Comparison of ENCODE assay signal across 2 cellular contexts in the genomic region with DNA sequence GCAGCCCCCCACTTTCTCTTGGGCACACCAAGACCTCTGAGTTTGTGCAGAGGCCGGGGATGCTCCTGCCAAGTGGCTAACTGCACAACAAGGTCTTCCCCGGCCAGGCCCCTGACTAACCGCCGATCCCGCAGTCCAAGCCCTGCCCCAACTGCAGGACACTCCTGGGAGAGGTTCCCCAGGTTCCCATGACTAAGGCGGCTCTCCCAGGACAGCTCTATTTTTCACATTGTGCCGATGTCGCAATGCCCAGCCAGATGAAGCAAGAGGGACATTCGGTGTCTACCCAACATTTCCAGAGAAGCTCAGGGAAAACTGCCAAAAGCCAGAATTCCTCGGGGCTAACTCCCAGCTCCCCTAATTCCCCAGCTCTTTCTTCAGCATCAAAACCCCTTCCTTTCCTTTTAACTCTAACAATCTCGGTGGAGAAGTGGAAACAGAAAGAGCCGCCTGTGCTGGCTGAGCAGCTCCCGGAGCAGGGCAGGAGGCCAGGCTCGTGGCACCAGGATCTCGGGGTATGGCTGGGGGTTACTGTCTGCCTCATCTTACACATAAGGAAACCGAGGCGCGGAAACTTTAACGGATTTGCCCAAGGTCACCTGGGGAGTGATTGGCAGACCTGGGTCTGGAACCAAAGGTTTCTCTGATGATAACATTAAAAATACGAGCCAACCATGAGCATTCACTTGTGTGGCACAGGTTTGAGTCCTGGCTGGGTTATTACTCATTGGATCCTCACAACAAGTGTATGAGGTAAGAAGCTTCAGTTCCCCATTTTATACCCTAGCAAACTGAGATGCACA.
TF ChIP-seq lines count a peak whose summit lies in the region.

No MANE protein-coding gene starts in this region.

TF ChIP-seq in IMR-90, 13 proteins besides CTCF, POLR2A, EP300 and RAD21:
- TF ChIP-seq CEBPB (IDR thresholded peaks at IDR 0.05; ENCODE audit: low read depth, low read length), result peak; percentile 58
- TF ChIP-seq RFX5 (IDR thresholded peaks at IDR 0.05; ENCODE audit: low read depth, low read length), result no peak
- TF ChIP-seq, protein P1, sequence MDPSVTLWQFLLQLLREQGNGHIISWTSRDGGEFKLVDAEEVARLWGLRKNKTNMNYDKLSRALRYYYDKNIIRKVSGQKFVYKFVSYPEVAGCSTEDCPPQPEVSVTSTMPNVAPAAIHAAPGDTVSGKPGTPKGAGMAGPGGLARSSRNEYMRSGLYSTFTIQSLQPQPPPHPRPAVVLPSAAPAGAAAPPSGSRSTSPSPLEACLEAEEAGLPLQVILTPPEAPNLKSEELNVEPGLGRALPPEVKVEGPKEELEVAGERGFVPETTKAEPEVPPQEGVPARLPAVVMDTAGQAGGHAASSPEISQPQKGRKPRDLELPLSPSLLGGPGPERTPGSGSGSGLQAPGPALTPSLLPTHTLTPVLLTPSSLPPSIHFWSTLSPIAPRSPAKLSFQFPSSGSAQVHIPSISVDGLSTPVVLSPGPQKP (IDR thresholded peaks at IDR 0.05; ENCODE audit: borderline replicate concordance, low read depth, low read length), result no peak
- TF ChIP-seq MAFK (IDR thresholded peaks at IDR 0.05; ENCODE audit: low read depth, low read length), result no peak
- no peak for TF ChIP-seq SMC3 (IDR thresholded peaks at IDR 0.05; ENCODE audit: low read depth, low read length)

TF ChIP-seq in HepG2, 621 proteins besides CTCF, POLR2A, EP300 and RAD21:
- TF ChIP-seq, protein P2, sequence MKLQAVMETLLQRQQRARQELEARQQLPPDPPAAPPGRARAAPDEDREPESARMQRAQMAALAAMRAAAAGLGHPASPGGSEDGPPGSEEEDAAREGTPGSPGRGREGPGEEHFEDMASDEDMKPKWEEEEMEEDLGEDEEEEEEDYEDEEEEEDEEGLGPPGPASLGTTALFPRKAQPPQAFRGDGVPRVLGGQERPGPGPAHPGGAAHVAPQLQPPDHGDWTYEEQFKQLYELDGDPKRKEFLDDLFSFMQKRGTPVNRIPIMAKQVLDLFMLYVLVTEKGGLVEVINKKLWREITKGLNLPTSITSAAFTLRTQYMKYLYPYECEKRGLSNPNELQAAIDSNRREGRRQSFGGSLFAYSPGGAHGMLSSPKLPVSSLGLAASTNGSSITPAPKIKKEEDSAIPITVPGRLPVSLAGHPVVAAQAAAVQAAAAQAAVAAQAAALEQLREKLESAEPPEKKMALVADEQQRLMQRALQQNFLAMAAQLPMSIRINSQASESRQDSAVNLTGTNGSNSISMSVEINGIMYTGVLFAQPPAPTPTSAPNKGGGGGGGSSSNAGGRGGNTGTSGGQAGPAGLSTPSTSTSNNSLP (IDR thresholded peaks at IDR 0.05; ENCODE audit: low read depth, low read length), result no peak
- TF ChIP-seq HDAC6 (IDR thresholded peaks at IDR 0.05; ENCODE audit: low read depth, low read length), result no peak
- TF ChIP-seq FOXK1 (CRISPR knock-in tag; IDR thresholded peaks at IDR 0.05; ENCODE audit: borderline replicate concordance, low read depth), result no peak
- TF ChIP-seq PRMT3 (CRISPR knock-in tag; IDR thresholded peaks at IDR 0.05; ENCODE audit: borderline replicate concordance, low read depth), result no peak
- no peak for TF ChIP-seq ZNF549 (CRISPR knock-in tag; IDR thresholded peaks at IDR 0.05)
- TF ChIP-seq, protein P3, sequence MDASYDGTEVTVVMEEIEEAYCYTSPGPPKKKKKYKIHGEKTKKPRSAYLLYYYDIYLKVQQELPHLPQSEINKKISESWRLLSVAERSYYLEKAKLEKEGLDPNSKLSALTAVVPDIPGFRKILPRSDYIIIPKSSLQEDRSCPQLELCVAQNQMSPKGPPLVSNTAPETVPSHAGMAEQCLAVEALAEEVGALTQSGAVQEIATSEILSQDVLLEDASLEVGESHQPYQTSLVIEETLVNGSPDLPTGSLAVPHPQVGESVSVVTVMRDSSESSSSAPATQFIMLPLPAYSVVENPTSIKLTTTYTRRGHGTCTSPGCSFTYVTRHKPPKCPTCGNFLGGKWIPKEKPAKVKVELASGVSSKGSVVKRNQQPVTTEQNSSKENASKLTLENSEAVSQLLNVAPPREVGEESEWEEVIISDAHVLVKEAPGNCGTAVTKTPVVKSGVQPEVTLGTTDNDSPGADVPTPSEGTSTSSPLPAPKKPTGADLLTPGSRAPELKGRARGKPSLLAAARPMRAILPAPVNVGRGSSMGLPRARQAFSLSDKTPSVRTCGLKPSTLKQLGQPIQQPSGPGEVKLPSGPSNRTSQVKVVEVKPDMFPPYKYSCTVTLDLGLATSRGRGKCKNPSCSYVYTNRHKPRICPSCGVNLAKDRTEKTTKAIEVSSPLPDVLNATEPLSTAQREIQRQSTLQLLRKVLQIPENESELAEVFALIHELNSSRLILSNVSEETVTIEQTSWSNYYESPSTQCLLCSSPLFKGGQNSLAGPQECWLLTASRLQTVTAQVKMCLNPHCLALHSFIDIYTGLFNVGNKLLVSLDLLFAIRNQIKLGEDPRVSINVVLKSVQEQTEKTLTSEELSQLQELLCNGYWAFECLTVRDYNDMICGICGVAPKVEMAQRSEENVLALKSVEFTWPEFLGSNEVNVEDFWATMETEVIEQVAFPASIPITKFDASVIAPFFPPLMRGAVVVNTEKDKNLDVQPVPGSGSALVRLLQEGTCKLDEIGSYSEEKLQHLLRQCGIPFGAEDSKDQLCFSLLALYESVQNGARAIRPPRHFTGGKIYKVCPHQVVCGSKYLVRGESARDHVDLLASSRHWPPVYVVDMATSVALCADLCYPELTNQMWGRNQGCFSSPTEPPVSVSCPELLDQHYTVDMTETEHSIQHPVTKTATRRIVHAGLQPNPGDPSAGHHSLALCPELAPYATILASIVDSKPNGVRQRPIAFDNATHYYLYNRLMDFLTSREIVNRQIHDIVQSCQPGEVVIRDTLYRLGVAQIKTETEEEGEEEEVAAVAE (CRISPR knock-in tag; IDR thresholded peaks at IDR 0.05; ENCODE audit: borderline replicate concordance), result no peak
- TF ChIP-seq STAG1 (CRISPR knock-in tag; IDR thresholded peaks at IDR 0.05), result no peak
- no peak for TF ChIP-seq PHB2 (IDR thresholded peaks at IDR 0.05; ENCODE audit: partially characterized antibody)
- TF ChIP-seq CEBPG (CRISPR knock-in tag; IDR thresholded peaks at IDR 0.05), result peak; percentile 68
- peak; percentile 96 for TF ChIP-seq CEBPB (IDR thresholded peaks at IDR 0.05; ENCODE audit: borderline replicate concordance, low read depth, low read length)
- TF ChIP-seq, protein P4, sequence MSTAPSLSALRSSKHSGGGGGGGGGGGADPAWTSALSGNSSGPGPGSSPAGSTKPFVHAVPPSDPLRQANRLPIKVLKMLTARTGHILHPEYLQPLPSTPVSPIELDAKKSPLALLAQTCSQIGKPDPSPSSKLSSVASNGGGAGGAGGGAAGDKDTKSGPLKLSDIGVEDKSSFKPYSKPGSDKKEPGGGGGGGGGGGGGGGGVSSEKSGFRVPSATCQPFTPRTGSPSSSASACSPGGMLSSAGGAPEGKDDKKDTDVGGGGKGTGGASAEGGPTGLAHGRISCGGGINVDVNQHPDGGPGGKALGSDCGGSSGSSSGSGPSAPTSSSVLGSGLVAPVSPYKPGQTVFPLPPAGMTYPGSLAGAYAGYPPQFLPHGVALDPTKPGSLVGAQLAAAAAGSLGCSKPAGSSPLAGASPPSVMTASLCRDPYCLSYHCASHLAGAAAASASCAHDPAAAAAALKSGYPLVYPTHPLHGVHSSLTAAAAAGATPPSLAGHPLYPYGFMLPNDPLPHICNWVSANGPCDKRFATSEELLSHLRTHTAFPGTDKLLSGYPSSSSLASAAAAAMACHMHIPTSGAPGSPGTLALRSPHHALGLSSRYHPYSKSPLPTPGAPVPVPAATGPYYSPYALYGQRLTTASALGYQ (CRISPR knock-in tag; IDR thresholded peaks at IDR 0.05), result no peak
- TF ChIP-seq, protein P5, sequence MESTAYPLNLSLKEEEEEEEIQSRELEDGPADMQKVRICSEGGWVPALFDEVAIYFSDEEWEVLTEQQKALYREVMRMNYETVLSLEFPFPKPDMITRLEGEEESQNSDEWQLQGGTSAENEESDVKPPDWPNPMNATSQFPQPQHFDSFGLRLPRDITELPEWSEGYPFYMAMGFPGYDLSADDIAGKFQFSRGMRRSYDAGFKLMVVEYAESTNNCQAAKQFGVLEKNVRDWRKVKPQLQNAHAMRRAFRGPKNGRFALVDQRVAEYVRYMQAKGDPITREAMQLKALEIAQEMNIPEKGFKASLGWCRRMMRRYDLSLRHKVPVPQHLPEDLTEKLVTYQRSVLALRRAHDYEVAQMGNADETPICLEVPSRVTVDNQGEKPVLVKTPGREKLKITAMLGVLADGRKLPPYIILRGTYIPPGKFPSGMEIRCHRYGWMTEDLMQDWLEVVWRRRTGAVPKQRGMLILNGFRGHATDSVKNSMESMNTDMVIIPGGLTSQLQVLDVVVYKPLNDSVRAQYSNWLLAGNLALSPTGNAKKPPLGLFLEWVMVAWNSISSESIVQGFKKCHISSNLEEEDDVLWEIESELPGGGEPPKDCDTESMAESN (CRISPR knock-in tag; conservative IDR thresholded peaks at IDR 0.05), result no peak
- TF ChIP-seq, protein P6, sequence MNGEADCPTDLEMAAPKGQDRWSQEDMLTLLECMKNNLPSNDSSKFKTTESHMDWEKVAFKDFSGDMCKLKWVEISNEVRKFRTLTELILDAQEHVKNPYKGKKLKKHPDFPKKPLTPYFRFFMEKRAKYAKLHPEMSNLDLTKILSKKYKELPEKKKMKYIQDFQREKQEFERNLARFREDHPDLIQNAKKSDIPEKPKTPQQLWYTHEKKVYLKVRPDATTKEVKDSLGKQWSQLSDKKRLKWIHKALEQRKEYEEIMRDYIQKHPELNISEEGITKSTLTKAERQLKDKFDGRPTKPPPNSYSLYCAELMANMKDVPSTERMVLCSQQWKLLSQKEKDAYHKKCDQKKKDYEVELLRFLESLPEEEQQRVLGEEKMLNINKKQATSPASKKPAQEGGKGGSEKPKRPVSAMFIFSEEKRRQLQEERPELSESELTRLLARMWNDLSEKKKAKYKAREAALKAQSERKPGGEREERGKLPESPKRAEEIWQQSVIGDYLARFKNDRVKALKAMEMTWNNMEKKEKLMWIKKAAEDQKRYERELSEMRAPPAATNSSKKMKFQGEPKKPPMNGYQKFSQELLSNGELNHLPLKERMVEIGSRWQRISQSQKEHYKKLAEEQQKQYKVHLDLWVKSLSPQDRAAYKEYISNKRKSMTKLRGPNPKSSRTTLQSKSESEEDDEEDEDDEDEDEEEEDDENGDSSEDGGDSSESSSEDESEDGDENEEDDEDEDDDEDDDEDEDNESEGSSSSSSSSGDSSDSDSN (CRISPR knock-in tag; IDR thresholded peaks at IDR 0.05), result no peak
- no peak for TF ChIP-seq MED13 (CRISPR knock-in tag; IDR thresholded peaks at IDR 0.05)
- TF ChIP-seq, protein P7, sequence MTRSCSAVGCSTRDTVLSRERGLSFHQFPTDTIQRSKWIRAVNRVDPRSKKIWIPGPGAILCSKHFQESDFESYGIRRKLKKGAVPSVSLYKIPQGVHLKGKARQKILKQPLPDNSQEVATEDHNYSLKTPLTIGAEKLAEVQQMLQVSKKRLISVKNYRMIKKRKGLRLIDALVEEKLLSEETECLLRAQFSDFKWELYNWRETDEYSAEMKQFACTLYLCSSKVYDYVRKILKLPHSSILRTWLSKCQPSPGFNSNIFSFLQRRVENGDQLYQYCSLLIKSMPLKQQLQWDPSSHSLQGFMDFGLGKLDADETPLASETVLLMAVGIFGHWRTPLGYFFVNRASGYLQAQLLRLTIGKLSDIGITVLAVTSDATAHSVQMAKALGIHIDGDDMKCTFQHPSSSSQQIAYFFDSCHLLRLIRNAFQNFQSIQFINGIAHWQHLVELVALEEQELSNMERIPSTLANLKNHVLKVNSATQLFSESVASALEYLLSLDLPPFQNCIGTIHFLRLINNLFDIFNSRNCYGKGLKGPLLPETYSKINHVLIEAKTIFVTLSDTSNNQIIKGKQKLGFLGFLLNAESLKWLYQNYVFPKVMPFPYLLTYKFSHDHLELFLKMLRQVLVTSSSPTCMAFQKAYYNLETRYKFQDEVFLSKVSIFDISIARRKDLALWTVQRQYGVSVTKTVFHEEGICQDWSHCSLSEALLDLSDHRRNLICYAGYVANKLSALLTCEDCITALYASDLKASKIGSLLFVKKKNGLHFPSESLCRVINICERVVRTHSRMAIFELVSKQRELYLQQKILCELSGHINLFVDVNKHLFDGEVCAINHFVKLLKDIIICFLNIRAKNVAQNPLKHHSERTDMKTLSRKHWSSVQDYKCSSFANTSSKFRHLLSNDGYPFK (CRISPR knock-in tag; IDR thresholded peaks at IDR 0.05; ENCODE audit: borderline replicate concordance), result no peak
- TF ChIP-seq HIVEP1 (CRISPR knock-in tag; IDR thresholded peaks at IDR 0.05), result no peak
